ENCODE assay signal across 8 cellular contexts in genomic region chr7:99408347-99409191, GRCh38. TPM values are rescaled to one million over a fixed set of nuclear protein-coding genes. Genes with fewer than 3 reads are reported as not detected.
DNase-seq lines count a peak whose midpoint lies in the region; ATAC-seq, FAIRE-seq and TF ChIP-seq lines count a peak whose summit lies in the region.

TSS of gene BUD31 (plus strand) at chr7:99408969. CDS start at chr7:99411093, 2,124 bp downstream.
TSS of gene PDAP1 (minus strand) at chr7:99408597. CDS start at chr7:99408548, 49 bp downstream.

- peaks cover 62% of the 10 kb centered on the region for H3K79me2 ChIP-seq in HepG2 (ENCODE audit: insufficient read depth, low read length)

- peak within 1 kb of the TSS; percentile 82 to 99 (median 95) for H3K4me2 ChIP-seq in BLaER1 treated with 17β-estradiol and CSF1 and Interleukin-3, amounts not matched to agents 10 nM and 100 nM
- peak within 1 kb of the TSS; percentile 84 for H3K4me2 ChIP-seq in HepG2 (ENCODE audit: low read depth, low read length)

- no peaks in the 10 kb centered on the region for H3K9me3 ChIP-seq in BLaER1 treated with 17β-estradiol and CSF1 and Interleukin-3, amounts not matched to agents 10 nM and 100 nM (replicated peaks in 1 of 11)
- no peaks in the 10 kb centered on the region for H3K9me3 ChIP-seq in HepG2 (ENCODE audit: low read length)

- H3K36me3 Mint-ChIP-seq in dendritic cell treated with granulocyte-macrophage colony-stimulating factor and Interleukin-4, amounts not matched to agents 40 ng/mL and 50 ng/mL, for 4 days (ENCODE audit: low read depth): peaks cover 77% of the 10 kb centered on the region

- no peaks in the 10 kb centered on the region for H3K9me3 Mint-ChIP-seq in dendritic cell treated with granulocyte-macrophage colony-stimulating factor and Interleukin-4, amounts not matched to agents 40 ng/mL and 50 ng/mL, for 4 days

- H3K4me1 Mint-ChIP-seq in dendritic cell treated with granulocyte-macrophage colony-stimulating factor and Interleukin-4, amounts not matched to agents 40 ng/mL and 50 ng/mL, for 4 days (ENCODE audit: low read depth): peaks cover 42% of the 10 kb centered on the region

- H3K27me3 Mint-ChIP-seq in dendritic cell treated with granulocyte-macrophage colony-stimulating factor and Interleukin-4, amounts not matched to agents 40 ng/mL and 50 ng/mL, for 4 days: no peaks in the 10 kb centered on the region

- H3K9ac ChIP-seq in BLaER1 treated with 17β-estradiol and CSF1 and Interleukin-3, amounts not matched to agents 10 nM and 100 nM: peak within 1 kb of the TSS; percentile 89 to 98 (median 94)
- peak within 1 kb of the TSS; percentile 99 for H3K9ac ChIP-seq in HepG2 (ENCODE audit: insufficient read depth, low read depth, low read length)

- BruUV-seq in HepG2 (replicated peaks; lab: Mats Ljungman, UMichigan): no TSS peak

- peaks cover 28 to 46% (median 39%) of the 10 kb centered on the region in 10 experiments for H3K4me1 ChIP-seq in BLaER1 treated with 17β-estradiol and CSF1 and Interleukin-3, amounts not matched to agents 10 nM and 100 nM
- H3K4me1 ChIP-seq in HepG2 (ENCODE audit: insufficient read depth, low read length): peaks cover 41% of the 10 kb centered on the region

- POLR2A ChIA-PET in HepG2 (lab: Yijun Ruan, JAX): interaction anchor here (0.7 to 2.6 kb wide), 22 partner anchors 8 to 567 kb away, joined by 3 to 29 read pairs (median 6); partner anchors contain the start of genes ARPC1A, ARPC1B, ATP5MF and AZGP1

- peak within 1 kb of the TSS; percentile 90 for H3K27ac Mint-ChIP-seq in dendritic cell treated with granulocyte-macrophage colony-stimulating factor and Interleukin-4, amounts not matched to agents 40 ng/mL and 50 ng/mL, for 4 days

- H3K27me3 ChIP-seq in BLaER1 treated with 17β-estradiol and CSF1 and Interleukin-3, amounts not matched to agents 10 nM and 100 nM: no peaks in the 10 kb centered on the region
- H3K27me3 ChIP-seq in HepG2 (ENCODE audit: control insufficient read depth in 1 of 2, insufficient read depth in 2 of 2, low read length in 2 of 2): peaks cover 0 to 4% of the 10 kb centered on the region in 2 experiments; a peak in 2 of 5 replicates

- peak; percentile 91 to 95 for TF ChIP-seq POLR2A in HepG2 (IDR thresholded peaks at IDR 0.05; ENCODE audit: insufficient read depth in 1 of 2, low read depth in 2 of 2, low read length in 2 of 2)

- TF ChIP-seq CTCF in HepG2 (CRISPR knock-in tag; IDR thresholded peaks at IDR 0.05): peak; percentile 37

- WGBS in HepG2 (ENCODE audit: low lambda C conversion rate): under 1% methylated on average over 35 of the region's 73 CpGs

- TF ChIP-seq EP300 in HepG2 (IDR thresholded peaks at IDR 0.05; ENCODE audit: low read depth in 2 of 2, low read length in 2 of 2) (peak; percentile 41 to 54; a peak in 1 of 4 replicates), HepG2 (CRISPR knock-in tag; IDR thresholded peaks at IDR 0.05; ENCODE audit: borderline replicate concordance) (peak; percentile 42; the same call in 1 of the 2 replicates)

- ATAC-seq in GM19351 (IDR thresholded peaks at IDR 0.05; ENCODE audit: unreplicated experiment): peak; percentile 79
- ATAC-seq in HG03521 (IDR thresholded peaks at IDR 0.05; ENCODE audit: unreplicated experiment): peak; percentile 76
- peak; percentile 90 for ATAC-seq in HepG2

- CTCF ChIA-PET in HepG2 (lab: Yijun Ruan, JAX; ENCODE audit: low intra/inter-chr PET ratio, low total read pairs): no interaction called here

- peaks cover 50 to 66% (median 58%) of the 10 kb centered on the region in 11 experiments for H3K36me3 ChIP-seq in BLaER1 treated with 17β-estradiol and CSF1 and Interleukin-3, amounts not matched to agents 10 nM and 100 nM
- H3K36me3 ChIP-seq in HepG2 (replicated peaks in 1 of 2; ENCODE audit: control insufficient read depth in 1 of 2, insufficient read depth in 2 of 2, low read length in 2 of 2): peaks cover 18 to 44% of the 10 kb centered on the region in 2 experiments

- H3K4me3 ChIP-seq in BLaER1 treated with 17β-estradiol and CSF1 and Interleukin-3, amounts not matched to agents 10 nM and 100 nM: peak within 1 kb of the TSS; percentile 74 to 100 (median 92)
- peak within 1 kb of the TSS; percentile 80 to 100 (median 93) for H3K4me3 ChIP-seq in HepG2 (replicated peaks in 1 of 3; ENCODE audit: insufficient read depth in 1 of 3, low read depth in 2 of 3, low read length in 3 of 3)

- FAIRE-seq in HepG2 (lab: Jason Lieb, UNC): peak; percentile 94

- intact Hi-C loops in dendritic cell treated with granulocyte-macrophage colony-stimulating factor and Interleukin-4, amounts not matched to agents 40 ng/mL and 50 ng/mL, for 4 days (cut with micrococcal nuclease): loop anchor here (2.0 kb wide), 2 partner anchors 34 to 62 kb away; partner anchors contain the start of gene ARPC1B
- intact Hi-C loops in HepG2 (cut with micrococcal nuclease; ENCODE audit: unreplicated experiment): loop anchor here (2.0 to 5.0 kb wide), 2 partner anchors 36 to 56 kb away; partner anchors contain the start of gene ARPC1B

- peaks cover 54 to 91% (median 74%) of the 10 kb centered on the region in 11 experiments for H4K20me1 ChIP-seq in BLaER1 treated with 17β-estradiol and CSF1 and Interleukin-3, amounts not matched to agents 10 nM and 100 nM
- peaks cover 5% of the 10 kb centered on the region; the same call in 1 of the 2 replicates for H4K20me1 ChIP-seq in HepG2 (ENCODE audit: insufficient read depth, low read length)

- peak within 1 kb of the TSS; percentile 90 to 99 (median 97) for H3K27ac ChIP-seq in BLaER1 treated with 17β-estradiol and CSF1 and Interleukin-3, amounts not matched to agents 10 nM and 100 nM
- peak within 1 kb of the TSS; percentile 98 for H3K27ac ChIP-seq in HepG2 (ENCODE audit: extremely low read length, insufficient read depth, low read length)

- in situ Hi-C loops in HepG2 (cut with HindIII; ENCODE audit: extremely low pct_ligation_motif_present, low pct_unique_long_range_greater_than_20kb): no loop called here

- H3K4me3 Mint-ChIP-seq in dendritic cell treated with granulocyte-macrophage colony-stimulating factor and Interleukin-4, amounts not matched to agents 40 ng/mL and 50 ng/mL, for 4 days: peak within 1 kb of the TSS; percentile 97

- DNase-seq in NCI-H748 (lab: John Stamatoyannopoulos, UW; ENCODE audit: unreplicated experiment) (peak; percentile 96), HepG2 (ENCODE audit: low spot score) (peak; percentile 91)
- DNase-seq in activated CD4-positive, alpha-beta T cell treated with anti-CD3 and anti-CD28 coated beads, Interleukin-2, amount 50 U/mL, for 24 hours (ENCODE audit: low read depth in 1 of 2, low spot score in 1 of 2): peak; percentile 91 to 94
- DNase-seq in stimulated activated CD4-positive, alpha-beta T cell treated with anti-CD3 and anti-CD28 coated beads, Interleukin-4, amount 100 ng/mL, for 1 hour: peak; percentile 85

- H2AFZ ChIP-seq in HepG2 (ENCODE audit: low read length): no peak within 1 kb of the TSS

- peak; percentile 54; the same call in 1 of the 2 replicates for TF ChIP-seq RAD21 in HepG2 (CRISPR knock-in tag; IDR thresholded peaks at IDR 0.05)

RNA-seq across cellular contexts. Expression of gene BUD31, which starts in this region (rescaled TPM):
- total RNA-seq in HepG2 (2016; rRNA removed; fragmentation: Illumina TruSeq; extraction: Trizol): 79.1 and 101 TPM in 2 replicates
- 107 and 126 TPM in 2 replicates for total RNA-seq in HepG2 (2016; cell fraction: cytosol; rRNA removed; fragmentation: Illumina TruSeq; extraction: Trizol; ENCODE audit: low read depth)
- 82.3 and 106 TPM in 2 replicates for total RNA-seq in HepG2 (2016; cell fraction: insoluble cytoplasmic fraction; rRNA removed; fragmentation: Illumina TruSeq; extraction: Trizol)
- total RNA-seq in HepG2 (2016; cell fraction: membrane; rRNA removed; fragmentation: Illumina TruSeq; extraction: Trizol): 94.8 and 104 TPM in 2 replicates
- 32.8 and 34.3 TPM in 2 replicates for total RNA-seq in HepG2 (2016; cell fraction: nucleus; rRNA removed; fragmentation: Illumina TruSeq; extraction: Trizol)
- 29.8 and 35.1 TPM in 2 replicates for polyA plus RNA-seq in HepG2 (2011; rRNA removed)
- 28.0 and 29.4 TPM in 2 replicates for polyA plus RNA-seq in HepG2 (2011; cell fraction: cytosol; rRNA removed)
- polyA plus RNA-seq in HepG2 (2011; cell fraction: nucleus; rRNA removed): 22.8 and 23.2 TPM in 2 replicates
- polyA plus RNA-seq in HepG2 (2012): 43.3 and 47.1 TPM in 2 replicates
- 95.5 and 116 TPM in 2 replicates for polyA plus RNA-seq in HepG2 (2016; cell fraction: cytosol; fragmentation: Illumina TruSeq; extraction: Trizol; ENCODE audit: low read depth)
- 107 and 115 TPM in 2 replicates for polyA plus RNA-seq in HepG2 (2016; cell fraction: insoluble cytoplasmic fraction; fragmentation: Illumina TruSeq; extraction: Trizol; ENCODE audit: low read depth)
- polyA plus RNA-seq in HepG2 (2016; cell fraction: membrane; fragmentation: Illumina TruSeq; extraction: Trizol; ENCODE audit: low read depth): 80.6 and 97.1 TPM in 2 replicates
- polyA plus RNA-seq in HepG2 (2016; cell fraction: nucleus; fragmentation: Illumina TruSeq; extraction: Trizol; ENCODE audit: insufficient read depth, low read depth): 49.7 and 51.5 TPM in 2 replicates
- 27.6 and 30.9 TPM in 2 replicates for polyA minus RNA-seq in HepG2 (2011; rRNA and poly(A)+ RNA removed; ENCODE audit: low replicate concordance)
- 16.5 and 20.6 TPM in 2 replicates for polyA minus RNA-seq in HepG2 (2011; cell fraction: cytosol; rRNA and poly(A)+ RNA removed)
- 17.6 and 25.0 TPM in 2 replicates for polyA minus RNA-seq in HepG2 (2011; cell fraction: nucleus; rRNA and poly(A)+ RNA removed)

RNA-seq across cellular contexts. Expression of gene PDAP1, which starts in this region (rescaled TPM):
- 95.1 and 100 TPM in 2 replicates for total RNA-seq in HepG2 (2016; rRNA removed; fragmentation: Illumina TruSeq; extraction: Trizol)
- total RNA-seq in HepG2 (2016; cell fraction: cytosol; rRNA removed; fragmentation: Illumina TruSeq; extraction: Trizol; ENCODE audit: low read depth): 15.0 and 19.2 TPM in 2 replicates
- total RNA-seq in HepG2 (2016; cell fraction: insoluble cytoplasmic fraction; rRNA removed; fragmentation: Illumina TruSeq; extraction: Trizol): 90.3 and 105 TPM in 2 replicates
- total RNA-seq in HepG2 (2016; cell fraction: membrane; rRNA removed; fragmentation: Illumina TruSeq; extraction: Trizol): 52.2 and 52.9 TPM in 2 replicates
- 30.1 and 33.8 TPM in 2 replicates for total RNA-seq in HepG2 (2016; cell fraction: nucleus; rRNA removed; fragmentation: Illumina TruSeq; extraction: Trizol)
- polyA plus RNA-seq in HepG2 (2011; rRNA removed): 12.8 and 13.0 TPM in 2 replicates
- polyA plus RNA-seq in HepG2 (2011; cell fraction: cytosol; rRNA removed): 19.6 and 25.2 TPM in 2 replicates
- polyA plus RNA-seq in HepG2 (2011; cell fraction: nucleus; rRNA removed): 14.1 and 20.3 TPM in 2 replicates
- polyA plus RNA-seq in HepG2 (2012): 53.9 and 81.7 TPM in 2 replicates
- polyA plus RNA-seq in HepG2 (2016; cell fraction: cytosol; fragmentation: Illumina TruSeq; extraction: Trizol; ENCODE audit: low read depth): 38.3 and 39.1 TPM in 2 replicates
- 158 and 188 TPM in 2 replicates for polyA plus RNA-seq in HepG2 (2016; cell fraction: insoluble cytoplasmic fraction; fragmentation: Illumina TruSeq; extraction: Trizol; ENCODE audit: low read depth)
- 81.7 and 84.4 TPM in 2 replicates for polyA plus RNA-seq in HepG2 (2016; cell fraction: membrane; fragmentation: Illumina TruSeq; extraction: Trizol; ENCODE audit: low read depth)
- polyA plus RNA-seq in HepG2 (2016; cell fraction: nucleus; fragmentation: Illumina TruSeq; extraction: Trizol; ENCODE audit: insufficient read depth, low read depth): 112 and 119 TPM in 2 replicates
- 11.3 and 20.5 TPM in 2 replicates for polyA minus RNA-seq in HepG2 (2011; rRNA and poly(A)+ RNA removed; ENCODE audit: low replicate concordance)
- polyA minus RNA-seq in HepG2 (2011; cell fraction: cytosol; rRNA and poly(A)+ RNA removed): 9.1 and 13.5 TPM in 2 replicates
- polyA minus RNA-seq in HepG2 (2011; cell fraction: nucleus; rRNA and poly(A)+ RNA removed): 5.4 and 7.5 TPM in 2 replicates

Comparison
In these comparisons a context has a peak if more than half of its experiments do, and no peak if none do; other contexts are left out.
1. Peak in every context shown above with its lines: DNase-seq, ATAC-seq, H3K4me3 ChIP-seq and H3K27ac ChIP-seq.